8 cellular contexts compared by ENCODE assay signal in the genomic region with DNA sequence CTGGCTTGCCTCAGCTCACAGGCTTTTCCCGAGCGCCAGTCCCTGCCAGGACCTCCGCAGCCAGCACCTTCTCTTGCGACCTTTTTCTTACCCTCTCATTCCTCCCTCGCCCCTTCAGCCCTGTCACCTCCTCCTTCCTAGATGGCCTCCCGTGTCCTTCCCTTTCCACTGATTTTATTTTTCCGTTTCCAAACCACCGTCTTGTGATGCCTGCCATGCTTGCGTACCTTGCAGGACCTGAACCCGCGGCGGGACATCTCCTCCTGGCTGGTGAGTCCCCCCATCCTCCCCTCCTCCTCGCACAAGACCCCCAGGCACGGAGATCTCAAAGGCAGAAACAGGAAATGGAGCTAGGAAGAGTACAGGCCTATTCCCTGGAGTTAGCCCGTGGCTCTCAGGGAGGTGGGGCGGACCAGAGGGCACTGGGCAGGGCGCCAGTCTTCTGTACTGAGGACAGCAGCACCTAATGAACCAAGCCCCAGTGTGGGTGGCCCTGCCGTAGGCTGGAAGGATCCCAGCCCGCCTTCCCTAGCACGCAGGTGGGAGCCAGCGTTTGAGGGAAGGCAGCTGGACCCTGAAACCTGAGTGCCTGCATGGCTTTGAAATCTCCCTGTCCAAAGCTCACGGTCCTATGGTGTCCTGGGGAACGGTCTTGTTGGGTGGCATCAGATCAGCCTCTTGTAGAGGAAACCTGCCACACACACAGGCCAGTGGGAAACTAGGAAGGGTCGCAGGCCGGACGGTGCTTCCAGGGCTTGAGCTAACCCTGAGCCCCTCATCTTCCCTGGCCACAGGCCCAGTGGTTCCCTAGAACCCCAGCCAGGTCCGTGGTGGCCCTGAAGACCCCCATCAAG. TPM values are rescaled to one million over a fixed set of nuclear protein-coding genes. Genes with fewer than 3 reads are reported as not detected.
DNase-seq lines count a peak whose midpoint lies in the region; ATAC-seq and TF ChIP-seq lines count a peak whose summit lies in the region.

No MANE protein-coding gene starts in this region.

- peak overlapping the region; percentile 82 for H3K27ac ChIP-seq in angular gyrus (ENCODE audit: low read depth, low read length)
- peak overlapping the region; percentile 88 to 95 (median 90) for H3K27ac ChIP-seq in gastrocnemius medialis

- H3K9me3 ChIP-seq in gastrocnemius medialis, result no peaks in the 10 kb centered on the region

- in situ Hi-C loops in gastrocnemius medialis (cut with MboI; ENCODE audit: low sequenced_read_pairs in 4 of 4), result loop anchor here in 3 of 4 donors (5.0 kb wide), 1 partner anchor 53 kb away; no protein-coding TSS in a partner anchor

- no peak for DNase-seq in activated T-cell treated with anti-CD3 and anti-CD28 coated beads, Interleukin-2, amount 50 U/mL, for 24 hours
- no peak for DNase-seq in activated T-cell treated with anti-CD3 and anti-CD28 coated beads, Interleukin-2, amount 50 U/mL, for 1 hour
- DNase-seq in NCI-H510A treated with DMSO at 0.1 percent for 48 hours (lab: John Stamatoyannopoulos, UW) (peak; percentile 54), gastrocnemius medialis (peak in 1 of 2 donors; percentile 70), medulla oblongata (ENCODE audit: extremely low spot score) (no peak)

- ATAC-seq in gastrocnemius medialis (peak; percentile 39 to 43), HG03439 (IDR thresholded peaks at IDR 0.05; ENCODE audit: unreplicated experiment) (no peak)

- H3K4me3 Mint-ChIP-seq in activated T-cell treated with anti-CD3 and anti-CD28 coated beads, Interleukin-2, amount 50 U/mL, for 24 hours, result peak overlapping the region; percentile 89

- H3K4me1 Mint-ChIP-seq in activated T-cell treated with anti-CD3 and anti-CD28 coated beads, Interleukin-2, amount 50 U/mL, for 24 hours (ENCODE audit: low read depth), result peaks cover 83% of the 10 kb centered on the region

- H3K36me3 Mint-ChIP-seq in activated T-cell treated with anti-CD3 and anti-CD28 coated beads, Interleukin-2, amount 50 U/mL, for 24 hours (ENCODE audit: low read depth), result peaks cover 74% of the 10 kb centered on the region

- peak overlapping the region; percentile 91 for H3K27ac Mint-ChIP-seq in activated T-cell treated with anti-CD3 and anti-CD28 coated beads, Interleukin-2, amount 50 U/mL, for 24 hours

- intact Hi-C loops in gastrocnemius medialis (cut with DNase I; ENCODE audit: low total_unique reads), result loop anchor here (1.0 kb wide), 2 partner anchors 22 to 28 kb away; a partner anchor contains a TSS

- H3K4me1 ChIP-seq in gastrocnemius medialis, result peaks cover 25 to 29% of the 10 kb centered on the region in 2 donors

- H3K27me3 ChIP-seq in gastrocnemius medialis, result no peaks in the 10 kb centered on the region

- H3K4me3 ChIP-seq in iPS-11a (ENCODE audit: low read depth, low read length) (peak overlapping the region; percentile 69), gastrocnemius medialis (peak overlapping the region; percentile 79 to 96 (median 87))

- no peaks in the 10 kb centered on the region for H3K27me3 Mint-ChIP-seq in activated T-cell treated with anti-CD3 and anti-CD28 coated beads, Interleukin-2, amount 50 U/mL, for 24 hours

- no peak for TF ChIP-seq POLR2A in gastrocnemius medialis (IDR thresholded peaks at IDR 0.05)

- peaks cover 5% of the 10 kb centered on the region for H3K9me3 Mint-ChIP-seq in activated T-cell treated with anti-CD3 and anti-CD28 coated beads, Interleukin-2, amount 50 U/mL, for 24 hours

- H3K36me3 ChIP-seq in gastrocnemius medialis, result peaks cover 0 to 9% of the 10 kb centered on the region in 2 donors

- no peak for TF ChIP-seq CTCF in gastrocnemius medialis (IDR thresholded peaks at IDR 0.05 in 4 of 5, conservative IDR thresholded peaks at IDR 0.05 in 1 of 5)

RNA-seq across cellular contexts. Expression of a gene that starts 0.6 kb away (rescaled TPM):
- 10 to 100 TPM; 10.0 to 25.8 (median 13.3) TPM for total RNA-seq in gastrocnemius medialis

RNA-seq across cellular contexts. Expression of a gene that starts 17.4 kb away (rescaled TPM):
- 1 to 10 TPM; 1.3 to 4.0 (median 1.6) TPM for total RNA-seq in gastrocnemius medialis

RNA-seq across cellular contexts. Expression of a gene that starts 21.8 kb away (rescaled TPM):
- 100 to 1,000 TPM; 211 to 334 (median 280) TPM for total RNA-seq in gastrocnemius medialis

RNA-seq across cellular contexts. Expression of a gene that starts 25.7 kb away (rescaled TPM):
- 10 to 100 TPM; 48.2 to 76.8 (median 56.3) TPM for total RNA-seq in gastrocnemius medialis

RNA-seq across cellular contexts. Expression of a gene that starts 56.0 kb away (rescaled TPM):
- total RNA-seq in gastrocnemius medialis, result 1 to 10 TPM in 1 of 4 donors, under 1 TPM in 2, not detected in 1; 0.29 to 1.2 (median 0.75) TPM
